ENCODE assay signal across 11 cellular contexts in genomic region chr1:228683428-228683827, GRCh38.
"Had no signal": no experiment of that assay in that cellular context is flagged by ENCODE, and none has a peak within 500 bp of the region (broad histone marks: within the 10 kb centered on the region; RNA-seq: fewer than 3 reads in every experiment).

No MANE protein-coding gene starts in this region.

- H3K9me3 ChIP-seq: HAP-1 had no signal

- H3K36me3 ChIP-seq: HAP-1 had no signal

- H3K9ac ChIP-seq: GM23248 had no signal

- H3K4me1 ChIP-seq: HAP-1 had no signal

- ATAC-seq: GM23338, HCT116 had no signal

- H3K4me2 ChIP-seq: GM23338 had no signal

- H2AFZ ChIP-seq: GM23248, GM23338 had no signal

- H3K27ac ChIP-seq: GM23248 had no signal

- DNase-seq: GM23248, GOT3, H7, H9, HCEC 1CT, HFFc6 had no signal

- H3K4me3 ChIP-seq: GM23248, GM23338, HAP-1 had no signal

- FAIRE-seq: H1, H54 had no signal
